ENCODE assay signal across 2 cellular contexts in genomic region chr2:42186945-42187632, GRCh38.
TF ChIP-seq lines count a peak whose summit lies in the region.

No MANE protein-coding gene starts in this region.

TF ChIP-seq in A549, 52 proteins besides CTCF, POLR2A, EP300 and RAD21 (continued from another document):
- TF ChIP-seq POLR2AphosphoS2 (conservative IDR thresholded peaks at IDR 0.05; ENCODE audit: low read length), result no peak

TF ChIP-seq in HepG2, 621 proteins besides CTCF, POLR2A, EP300 and RAD21 (continued from another document):
- TF ChIP-seq SIN3A (IDR thresholded peaks at IDR 0.05; ENCODE audit: borderline replicate concordance, low read depth, low read length), result no peak
- TF ChIP-seq RBM22 (optimal IDR thresholded peaks at IDR 0.05; ENCODE audit: low read length), result peak; percentile 35
- TF ChIP-seq GMEB2 (CRISPR knock-in tag; IDR thresholded peaks at IDR 0.05; ENCODE audit: low read depth), result no peak
- no peak for TF ChIP-seq ZNF552 (CRISPR knock-in tag; IDR thresholded peaks at IDR 0.05; ENCODE audit: borderline replicate concordance)
- TF ChIP-seq ELF3 (CRISPR knock-in tag; IDR thresholded peaks at IDR 0.05), result peak; percentile 11; the same call in 1 of the 2 replicates
- peak; percentile 91 for TF ChIP-seq ZNF121 (CRISPR knock-in tag; IDR thresholded peaks at IDR 0.05)
- no peak for TF ChIP-seq FIP1L1 (IDR thresholded peaks at IDR 0.05; ENCODE audit: borderline replicate concordance, insufficient read depth, low read depth, low read length)
- TF ChIP-seq RCOR2 (CRISPR knock-in tag; IDR thresholded peaks at IDR 0.05), result 0 out of 2 replicates have a peak, but pooled peaks have one; percentile 10
- TF ChIP-seq FOXK1 (CRISPR knock-in tag; IDR thresholded peaks at IDR 0.05; ENCODE audit: borderline replicate concordance, low read depth), result no peak
- TF ChIP-seq ZNF83 (CRISPR knock-in tag; IDR thresholded peaks at IDR 0.05; ENCODE audit: borderline replicate concordance), result no peak
- peak; percentile 57; the same call in 1 of the 2 replicates for TF ChIP-seq ZNF24 (IDR thresholded peaks at IDR 0.05)
- no peak for TF ChIP-seq ZNF644 (CRISPR knock-in tag; IDR thresholded peaks at IDR 0.05; ENCODE audit: low read depth)
